In the genomic region with DNA sequence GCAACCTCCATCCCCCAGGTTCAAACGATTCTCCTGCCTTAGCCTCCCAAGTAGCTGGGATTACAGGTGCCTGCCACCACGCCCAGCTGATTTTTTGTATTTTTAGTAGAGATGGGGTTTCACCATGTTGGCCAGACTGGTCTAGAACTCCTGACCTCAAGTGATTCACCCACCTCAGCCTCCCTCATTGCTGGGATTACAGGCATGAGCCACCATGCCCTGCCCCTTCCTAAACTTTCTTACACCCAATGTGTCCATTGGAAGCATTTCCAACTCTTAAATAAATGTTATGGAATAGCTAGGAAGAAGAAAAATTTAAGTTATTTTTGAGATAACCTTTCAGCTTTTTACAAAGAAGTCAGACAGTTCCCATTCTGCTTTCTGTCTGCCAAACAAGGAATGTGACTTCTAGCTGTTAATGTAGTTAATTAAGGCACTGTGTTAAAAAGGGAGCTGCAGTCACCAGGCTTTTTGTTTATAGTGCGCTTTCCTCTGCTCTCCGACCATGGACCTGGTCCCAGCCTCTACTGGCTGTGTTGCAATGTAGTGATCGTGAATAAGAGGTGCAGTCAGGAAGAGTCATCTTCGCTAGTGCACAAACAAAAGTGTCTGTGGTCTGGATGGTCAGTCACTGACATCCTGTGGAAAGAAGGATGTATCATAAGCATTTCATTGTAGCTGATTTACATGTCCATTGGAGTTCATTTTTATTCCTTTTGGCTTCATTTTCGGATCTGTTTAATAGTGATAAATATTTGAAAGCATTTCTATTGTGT, we compare ENCODE assay signal across 11 cellular contexts. TPM values are rescaled to one million over a fixed set of nuclear protein-coding genes. Genes with fewer than 3 reads are reported as not detected.
DNase-seq lines count a peak whose midpoint lies in the region; ATAC-seq and TF ChIP-seq lines count a peak whose summit lies in the region.
"Had no signal": no experiment of that assay in that cellular context is flagged by ENCODE, and none has a peak within 500 bp of the region (broad histone marks: within the 10 kb centered on the region; RNA-seq: fewer than 3 reads in every experiment).

No MANE protein-coding gene starts in this region.

- H3K4me3 ChIP-seq in fibroblast of lung (replicated peaks in 1 of 4; ENCODE audit: control extremely low read depth in 1 of 4, insufficient read depth in 1 of 4, low read depth in 3 of 4, low read length in 4 of 4) (no peak overlapping the region), skeletal muscle cell (ENCODE audit: low read depth, low read length) (no peak overlapping the region), neuronal stem cell (ENCODE audit: low read length in 2 of 2) (no peak overlapping the region), lower lobe of right lung (no peak overlapping the region)
- H3K4me3 ChIP-seq: thoracic aorta had no signal

- H4K8ac ChIP-seq in neuronal stem cell (ENCODE audit: low read depth, low read length), result no peak overlapping the region

- peaks cover 15% of the 10 kb centered on the region for H3K79me1 ChIP-seq in neuronal stem cell (ENCODE audit: low read depth, low read length)

- H3K9me3 ChIP-seq in fibroblast of lung (ENCODE audit: control insufficient read depth, insufficient read depth, low read depth, low read length) (no peaks in the 10 kb centered on the region), neuronal stem cell (replicated peaks in 1 of 2; ENCODE audit: control insufficient read depth in 2 of 2, insufficient read depth in 1 of 2, low read depth in 1 of 2, low read length in 2 of 2) (no peaks in the 10 kb centered on the region), lower lobe of right lung (no peaks in the 10 kb centered on the region)
- H3K9me3 ChIP-seq: thoracic aorta had no signal

- no peak overlapping the region for H2BK5ac ChIP-seq in neuronal stem cell (ENCODE audit: low read length)

- no peak overlapping the region for H2BK120ac ChIP-seq in neuronal stem cell (ENCODE audit: low read depth, low read length)

- no peak overlapping the region for H2AK5ac ChIP-seq in neuronal stem cell (ENCODE audit: low read depth, low read length)

- DNase-seq in NK-92 treated with Interleukin-12 subunit alpha and Interleukin-12 subunit beta, amount 100 ng/mL, for 24 hours (lab: John Stamatoyannopoulos, UW), result peak; percentile 20
- no peak for DNase-seq in NK-92 (lab: John Stamatoyannopoulos, UW; ENCODE audit: unreplicated experiment)
- peak; percentile 64 for DNase-seq in RWPE1 (ENCODE audit: low spot score)
- DNase-seq in fibroblast of lung (ENCODE audit: low read depth in 2 of 2), result peak; percentile 78 to 94
- peak; percentile 79 for DNase-seq in skeletal muscle cell (ENCODE audit: low read depth)
- no peak for DNase-seq in neuronal stem cell (ENCODE audit: low spot score)
- DNase-seq in lower lobe of right lung, result no peak
- DNase-seq: activated naive CD4-positive, alpha-beta T cell treated with Interleukin-2 at 50 U/mL for 16 hours; WERI-Rb-1 had no signal

- intact Hi-C loops in lower lobe of right lung (cut with DNase I), result no loop called here

- no peak overlapping the region for H3K14ac ChIP-seq in neuronal stem cell (ENCODE audit: low read length)

- TF ChIP-seq CTCF in RWPE1 (conservative IDR thresholded peaks at IDR 0.05; ENCODE audit: low read depth) (no peak), fibroblast of lung (conservative IDR thresholded peaks at IDR 0.05 in 1 of 2, IDR thresholded peaks at IDR 0.05 in 1 of 2; ENCODE audit: low read depth in 1 of 2, low read length in 2 of 2) (no peak), lower lobe of right lung (IDR thresholded peaks at IDR 0.05) (no peak)

- no peak overlapping the region for H3K18ac ChIP-seq in neuronal stem cell (ENCODE audit: low read length)

- no peak overlapping the region for H3K4ac ChIP-seq in neuronal stem cell (ENCODE audit: low read length)

- no CpG with 5 or more reads among the region's 7 CpGs for WGBS in neuronal stem cell (ENCODE audit: extremely low coverage in 2 of 2, insufficient read length in 2 of 2, insufficient replicate concordance in 1 of 2), 2 donors

- H3K27me3 ChIP-seq in fibroblast of lung (ENCODE audit: control insufficient read depth, insufficient read depth, low read length), result no peaks in the 10 kb centered on the region
- H3K27me3 ChIP-seq in neuronal stem cell (ENCODE audit: control insufficient read depth in 3 of 3, insufficient read depth in 3 of 3, low read depth in 1 of 3, low read length in 3 of 3), result no peaks in the 10 kb centered on the region
- H3K27me3 ChIP-seq in lower lobe of right lung (ENCODE audit: low read depth), result no peaks in the 10 kb centered on the region

- no peak overlapping the region for H2AFZ ChIP-seq in fibroblast of lung (ENCODE audit: low read length)
- no peak overlapping the region for H2AFZ ChIP-seq in neuronal stem cell (ENCODE audit: low read length)

- H2BK15ac ChIP-seq in neuronal stem cell (ENCODE audit: low read length), result no peak overlapping the region

- no peak overlapping the region for H2BK12ac ChIP-seq in neuronal stem cell (ENCODE audit: low read length)

- CTCF ChIA-PET in RWPE1 (lab: Yijun Ruan, JAX), result interaction anchor here (0.6 to 2.2 kb wide), 8 partner anchors 10 to 227 kb away, joined by 3 to 18 read pairs (median 4); no protein-coding TSS in a partner anchor

- H3K36me3 ChIP-seq in fibroblast of lung (ENCODE audit: control insufficient read depth, insufficient read depth, low read length), result peaks cover 5% of the 10 kb centered on the region
- peaks cover 9 to 76% of the 10 kb centered on the region in 2 donors for H3K36me3 ChIP-seq in neuronal stem cell (replicated peaks in 1 of 2; ENCODE audit: control insufficient read depth in 2 of 2, insufficient read depth in 2 of 2, low read length in 2 of 2)
- peaks cover 6% of the 10 kb centered on the region for H3K36me3 ChIP-seq in lower lobe of right lung
- H3K36me3 ChIP-seq: thoracic aorta, WERI-Rb-1 had no signal

- H3K23ac ChIP-seq in neuronal stem cell (ENCODE audit: low read depth, low read length, poor library complexity), result no peak overlapping the region

- H3K9ac ChIP-seq in fibroblast of lung (ENCODE audit: insufficient read depth, low read length) (no peak overlapping the region), neuronal stem cell (ENCODE audit: low read depth, low read length, poor library complexity) (no peak overlapping the region)

- H3K4me1 ChIP-seq in fibroblast of lung (ENCODE audit: control insufficient read depth, extremely low read depth, insufficient read depth, low read length) (peaks cover 29% of the 10 kb centered on the region), neuronal stem cell (ENCODE audit: control insufficient read depth in 2 of 2, insufficient read depth in 1 of 2, low read depth in 1 of 2, low read length in 2 of 2) (peaks cover 4 to 11% of the 10 kb centered on the region in 2 donors), lower lobe of right lung (peaks cover 57% of the 10 kb centered on the region)

- H3K79me2 ChIP-seq in fibroblast of lung (ENCODE audit: control insufficient read depth, insufficient read depth, low read length), result peaks cover 72% of the 10 kb centered on the region

- peak overlapping the region; percentile 70 for H3K27ac ChIP-seq in RWPE1
- peak overlapping the region; percentile 76 for H3K27ac ChIP-seq in fibroblast of lung (ENCODE audit: insufficient read depth, low read length)
- no peak overlapping the region for H3K27ac ChIP-seq in neuronal stem cell (replicated peaks; ENCODE audit: low read length)
- no peak overlapping the region for H3K27ac ChIP-seq in lower lobe of right lung
- H3K27ac ChIP-seq: thoracic aorta, WERI-Rb-1 had no signal

- H4K91ac ChIP-seq in neuronal stem cell (ENCODE audit: low read depth, low read length, poor library complexity), result no peak overlapping the region

- ATAC-seq in HG03108 (IDR thresholded peaks at IDR 0.05; ENCODE audit: unreplicated experiment), result no peak
- ATAC-seq in lower lobe of right lung, result no peak

- POLR2A ChIA-PET in RWPE1 (lab: Yijun Ruan, JAX; ENCODE audit: low non-redundant PET), result no interaction called here

- no peaks in the 10 kb centered on the region for H4K20me1 ChIP-seq in fibroblast of lung (ENCODE audit: control insufficient read depth, extremely low read depth, insufficient read depth, low read length)

- peak overlapping the region; percentile 66 for H3K4me2 ChIP-seq in fibroblast of lung (ENCODE audit: extremely low read depth, insufficient read depth, low read length)
- no peak overlapping the region for H3K4me2 ChIP-seq in neuronal stem cell (ENCODE audit: insufficient read depth, low read length, poor library complexity, severe bottlenecking)

RNA-seq across cellular contexts. Expression of a gene that starts 39.7 kb away (rescaled TPM):
- 31.8 and 48.6 TPM in 2 replicates for total RNA-seq in fibroblast of lung
- 59.1 and 70.2 TPM in 2 replicates for polyA plus RNA-seq in fibroblast of lung
- 62.9 and 68.5 TPM in 2 replicates for polyA plus RNA-seq in fibroblast of lung (2012)
- 261 and 483 TPM in 2 replicates for polyA minus RNA-seq in fibroblast of lung (ENCODE audit: low replicate concordance)
- 92.1 TPM for polyA plus RNA-seq in neuronal stem cell (2013, experiment 1 of 2)
- 91.9 TPM for polyA plus RNA-seq in neuronal stem cell (2013, experiment 2 of 2)
- 62.7 TPM for total RNA-seq in lower lobe of right lung

Comparison
In these comparisons a context has a peak if more than half of its experiments do, and no peak if none do; other contexts are left out.
1. DNase-seq: peak in NK-92 treated with Interleukin-12 subunit alpha and Interleukin-12 subunit beta, amount 100 ng/mL, for 24 hours (single experiment), RWPE1 (single experiment), fibroblast of lung (2 of 2) and skeletal muscle cell (single experiment); none in NK-92 (single experiment), neuronal stem cell (single experiment) and lower lobe of right lung (single experiment).
2. H3K27ac ChIP-seq: peak in RWPE1 (single experiment) and fibroblast of lung (single experiment); none in neuronal stem cell (single experiment) and lower lobe of right lung (single experiment).